15 cellular contexts compared by ENCODE assay signal in genomic region chr11:19079643-19080440, GRCh38. TPM values are rescaled to one million over a fixed set of nuclear protein-coding genes. Genes with fewer than 3 reads are reported as not detected.
A peak's percentile ranks its signal among the peaks of the same experiment; 100 is the strongest.
DNase-seq lines count a peak whose midpoint lies in the region; FAIRE-seq and TF ChIP-seq lines count a peak whose summit lies in the region.
"Had no signal": no experiment of that assay in that cellular context is flagged by ENCODE, and none has a peak within 500 bp of the region (broad histone marks: within the 10 kb centered on the region; RNA-seq: fewer than 3 reads in every experiment).

No MANE protein-coding gene starts in this region.

- intact Hi-C loops in endothelial cell of umbilical vein (cut with micrococcal nuclease): loop anchor here (1.0 to 10.0 kb wide), 3 partner anchors 7 to 665 kb away; no protein-coding TSS in a partner anchor

- peak; percentile 5 for TF ChIP-seq POLR2A in endothelial cell of umbilical vein (IDR thresholded peaks at IDR 0.05; ENCODE audit: low read depth, low read length)

- no peaks in the 10 kb centered on the region for H3K79me2 ChIP-seq in endothelial cell of umbilical vein (ENCODE audit: control insufficient read depth, insufficient read depth, low read length)

- FAIRE-seq in endothelial cell of umbilical vein (lab: Jason Lieb, UNC): peak; percentile 92
- FAIRE-seq: HepG2 had no signal

- H3K36me3 ChIP-seq in MG63 (no peaks in the 10 kb centered on the region), endothelial cell of umbilical vein (ENCODE audit: control insufficient read depth in 2 of 2, extremely low read depth in 1 of 2, insufficient read depth in 2 of 2, low read length in 2 of 2) (no peaks in the 10 kb centered on the region)
- H3K36me3 ChIP-seq: HAP-1, thoracic aorta had no signal

- POLR2A ChIA-PET in endothelial cell of umbilical vein (lab: Charles Lee): no interaction called here

- H3K27me3 Mint-ChIP-seq in T-helper 2 cell treated with Interferon-gamma antibody and Interleukin-4, amounts not matched to agents 5 μg/mL and 100 μg/mL, for 36 hours (ENCODE audit: low read depth): peaks cover 16% of the 10 kb centered on the region
- H3K27me3 Mint-ChIP-seq: central memory CD8-positive, alpha-beta T cell had no signal

- H3K4me3 Mint-ChIP-seq in T-helper 2 cell treated with Interferon-gamma antibody and Interleukin-4, amounts not matched to agents 5 μg/mL and 100 μg/mL, for 36 hours: no peak overlapping the region
- H3K4me3 Mint-ChIP-seq: CD14-positive monocyte; central memory CD8-positive, alpha-beta T cell had no signal

- H3K4me1 Mint-ChIP-seq in T-helper 2 cell treated with Interferon-gamma antibody and Interleukin-4, amounts not matched to agents 5 μg/mL and 100 μg/mL, for 36 hours (ENCODE audit: low read depth): no peaks in the 10 kb centered on the region
- H3K4me1 Mint-ChIP-seq: CD14-positive monocyte had no signal

- no peak overlapping the region for H2AFZ ChIP-seq in endothelial cell of umbilical vein (ENCODE audit: low read depth, low read length)

- DNase-seq in AG08395 (ENCODE audit: low spot score) (peak; percentile 92), MG63 (peak; percentile 76), endothelial cell of umbilical vein (ENCODE audit: low read depth, low spot score) (peak; percentile 89), midbrain (lab: John Stamatoyannopoulos, UW) (peak; percentile 11), cortex of kidney (lab: John Stamatoyannopoulos, UW) (no peak), DMS153 treated with DMSO at 0.1 percent for 48 hours (lab: John Stamatoyannopoulos, UW; ENCODE audit: unreplicated experiment) (no peak)
- DNase-seq in stimulated activated CD4-positive, alpha-beta T cell treated with anti-CD3 and anti-CD28 coated beads, Interleukin-4, amount 100 ng/mL, for 4 hours: no peak
- DNase-seq in T-helper 2 cell treated with Interferon-gamma antibody and Interleukin-4, amounts not matched to agents 5 μg/mL and 100 μg/mL, for 36 hours (ENCODE audit: low spot score): no peak
- DNase-seq: stimulated activated CD4-positive, alpha-beta T cell treated with anti-CD3 and anti-CD28 coated beads, Interleukin-15, amount 100 ng/mL, for 24 hours had no signal

- H3K9ac ChIP-seq in endothelial cell of umbilical vein (replicated peaks; ENCODE audit: extremely low read depth, insufficient read depth, low read length): peak overlapping the region; percentile 59

- H4K20me1 ChIP-seq in endothelial cell of umbilical vein (replicated peaks; ENCODE audit: control insufficient read depth, extremely low read depth, insufficient read depth, low read length): no peaks in the 10 kb centered on the region

- peaks cover 45% of the 10 kb centered on the region for H3K4me1 ChIP-seq in endothelial cell of umbilical vein (ENCODE audit: control insufficient read depth, extremely low read depth, insufficient read depth, low read length)
- H3K4me1 ChIP-seq: HAP-1 had no signal

- H3K4me3 ChIP-seq in MG63 (no peak overlapping the region), endothelial cell of umbilical vein (replicated peaks in 1 of 3; ENCODE audit: insufficient read depth in 1 of 3, low read depth in 1 of 3, low read length in 3 of 3) (no peak overlapping the region)
- H3K4me3 ChIP-seq: HAP-1, thoracic aorta had no signal

- peak overlapping the region; percentile 83 for H3K27ac ChIP-seq in endothelial cell of umbilical vein (ENCODE audit: insufficient read depth, low read depth, low read length)
- H3K27ac ChIP-seq: thoracic aorta had no signal

- H3K36me3 Mint-ChIP-seq in T-helper 2 cell treated with Interferon-gamma antibody and Interleukin-4, amounts not matched to agents 5 μg/mL and 100 μg/mL, for 36 hours (ENCODE audit: low read depth): no peaks in the 10 kb centered on the region
- H3K36me3 Mint-ChIP-seq: CD14-positive monocyte had no signal

- H3K9me3 ChIP-seq in MG63 (no peaks in the 10 kb centered on the region), endothelial cell of umbilical vein (replicated peaks; ENCODE audit: control insufficient read depth, insufficient read depth, low read length) (no peaks in the 10 kb centered on the region)
- H3K9me3 ChIP-seq: HAP-1, thoracic aorta had no signal

- H3K27me3 ChIP-seq in MG63 (no peaks in the 10 kb centered on the region), endothelial cell of umbilical vein (ENCODE audit: control insufficient read depth in 2 of 2, insufficient read depth in 2 of 2, low read length in 2 of 2) (no peaks in the 10 kb centered on the region)

- H3K27ac Mint-ChIP-seq in T-helper 2 cell treated with Interferon-gamma antibody and Interleukin-4, amounts not matched to agents 5 μg/mL and 100 μg/mL, for 36 hours: no peak overlapping the region
- H3K27ac Mint-ChIP-seq: CD14-positive monocyte had no signal

- no peaks in the 10 kb centered on the region for H3K9me1 ChIP-seq in endothelial cell of umbilical vein (replicated peaks; ENCODE audit: control insufficient read depth, extremely low read depth, insufficient read depth, low read length)

- CTCF ChIA-PET in endothelial cell of umbilical vein (lab: Charles Lee): interaction anchor here (0.7 to 6.8 kb wide), 16 partner anchors 9 to 180 kb away, joined by 3 to 121 read pairs (median 5); partner anchors contain the start of gene ZDHHC13

- H3K9me3 Mint-ChIP-seq in T-helper 2 cell treated with Interferon-gamma antibody and Interleukin-4, amounts not matched to agents 5 μg/mL and 100 μg/mL, for 36 hours: no peaks in the 10 kb centered on the region
- H3K9me3 Mint-ChIP-seq: CD14-positive monocyte; central memory CD8-positive, alpha-beta T cell had no signal

- TSS peak; percentile 88 for BruUV-seq in endothelial cell of umbilical vein (replicated peaks; lab: Mats Ljungman, UMichigan)

- H3K4me2 ChIP-seq in endothelial cell of umbilical vein (ENCODE audit: insufficient read depth, low read length): peak overlapping the region; percentile 29

- dilution Hi-C loops in endothelial cell of umbilical vein (cut with MboI; ENCODE audit: extremely low pct_ligation_motif_present, low sequenced_read_pairs): no loop called here

- TF ChIP-seq CTCF in endothelial cell of umbilical vein (IDR thresholded peaks at IDR 0.05; ENCODE audit: extremely low read depth in 1 of 2, insufficient read depth in 1 of 2, low read depth in 1 of 2, low read length in 2 of 2): no peak

TF ChIP-seq in endothelial cell of umbilical vein, 7 proteins besides CTCF, POLR2A, EP300 and RAD21:
- TF ChIP-seq FOS (IDR thresholded peaks at IDR 0.05; ENCODE audit: borderline replicate concordance, insufficient read depth, low read length) (peak; percentile 92), MYC (IDR thresholded peaks at IDR 0.05; ENCODE audit: low read depth, low read length) (no peak), EZH2 (IDR thresholded peaks at IDR 0.05; ENCODE audit: borderline replicate concordance, low read depth, low read length, severe bottlenecking) (no peak), GATA2 (IDR thresholded peaks at IDR 0.05; ENCODE audit: insufficient read depth, insufficient read length, low read depth, low read length) (peak; percentile 68), JUN (IDR thresholded peaks at IDR 0.05; ENCODE audit: borderline replicate concordance, insufficient read depth, insufficient read length, low read depth) (peak; percentile 66), POLR2AphosphoS5 (IDR thresholded peaks at IDR 0.05; ENCODE audit: insufficient read depth, low read depth, low read length) (peak; percentile 77), MAX (IDR thresholded peaks at IDR 0.05; ENCODE audit: insufficient read depth, insufficient read length) (no peak)

RNA-seq across cellular contexts. Expression of gene MRGPRX2, which starts 19.3 kb away (rescaled TPM):
- total RNA-seq in MG63 (2014; rRNA removed; shearing (Covaris generic); ENCODE audit: low replicate concordance): not detected in 2 replicates
- total RNA-seq in endothelial cell of umbilical vein: not detected in 2 replicates
- polyA plus RNA-seq in endothelial cell of umbilical vein: not detected in 2 replicates
- polyA plus RNA-seq in endothelial cell of umbilical vein (2011; cell fraction: cytosol; rRNA removed): not detected in 2 replicates
- polyA plus RNA-seq in endothelial cell of umbilical vein (2011; cell fraction: nucleus; rRNA removed): not detected in 2 replicates
- not detected in 2 replicates for polyA plus RNA-seq in endothelial cell of umbilical vein (2012)
- polyA minus RNA-seq in endothelial cell of umbilical vein: not detected in 2 replicates
- polyA minus RNA-seq in endothelial cell of umbilical vein (2011; cell fraction: cytosol; rRNA and poly(A)+ RNA removed): not detected
- not detected in 2 replicates for polyA minus RNA-seq in endothelial cell of umbilical vein (2011; cell fraction: nucleus; rRNA and poly(A)+ RNA removed)
- total RNA-seq: HepG2, kidney epithelial cell had no signal
- polyA plus RNA-seq: CD14-positive monocyte, HepG2 had no signal

RNA-seq across cellular contexts. Expression of gene ZDHHC13, which starts 37.1 kb away (rescaled TPM):
- 6.4 and 14.7 TPM in 2 replicates for total RNA-seq in MG63 (2014; rRNA removed; shearing (Covaris generic); ENCODE audit: low replicate concordance)
- 50.1 and 52.9 TPM in 2 replicates for total RNA-seq in endothelial cell of umbilical vein
- polyA plus RNA-seq in endothelial cell of umbilical vein: 32.4 and 37.4 TPM in 2 replicates
- 28.0 and 30.2 TPM in 2 replicates for polyA plus RNA-seq in endothelial cell of umbilical vein (2011; cell fraction: cytosol; rRNA removed)
- 63.1 and 81.3 TPM in 2 replicates for polyA plus RNA-seq in endothelial cell of umbilical vein (2011; cell fraction: nucleus; rRNA removed)
- 36.5 and 60.3 TPM in 2 replicates for polyA plus RNA-seq in endothelial cell of umbilical vein (2012)
- 46.4 and 55.8 TPM in 2 replicates for polyA minus RNA-seq in endothelial cell of umbilical vein
- polyA minus RNA-seq in endothelial cell of umbilical vein (2011; cell fraction: cytosol; rRNA and poly(A)+ RNA removed): 8.0 TPM
- polyA minus RNA-seq in endothelial cell of umbilical vein (2011; cell fraction: nucleus; rRNA and poly(A)+ RNA removed): 42.3 and 83.4 TPM in 2 replicates

Comparison
In these comparisons a context has a peak if more than half of its experiments do, and no peak if none do; other contexts are left out.
1. DNase-seq: peak in AG08395 (single experiment), MG63 (single experiment), endothelial cell of umbilical vein (single experiment) and midbrain (single experiment); none in stimulated activated CD4-positive, alpha-beta T cell treated with anti-CD3 and anti-CD28 coated beads, Interleukin-4, amount 100 ng/mL, for 4 hours (0 of 2), cortex of kidney (single experiment), T-helper 2 cell treated with Interferon-gamma antibody and Interleukin-4, amounts not matched to agents 5 μg/mL and 100 μg/mL, for 36 hours (single experiment) and DMS153 treated with DMSO at 0.1 percent for 48 hours (single experiment).